In the genomic region with DNA sequence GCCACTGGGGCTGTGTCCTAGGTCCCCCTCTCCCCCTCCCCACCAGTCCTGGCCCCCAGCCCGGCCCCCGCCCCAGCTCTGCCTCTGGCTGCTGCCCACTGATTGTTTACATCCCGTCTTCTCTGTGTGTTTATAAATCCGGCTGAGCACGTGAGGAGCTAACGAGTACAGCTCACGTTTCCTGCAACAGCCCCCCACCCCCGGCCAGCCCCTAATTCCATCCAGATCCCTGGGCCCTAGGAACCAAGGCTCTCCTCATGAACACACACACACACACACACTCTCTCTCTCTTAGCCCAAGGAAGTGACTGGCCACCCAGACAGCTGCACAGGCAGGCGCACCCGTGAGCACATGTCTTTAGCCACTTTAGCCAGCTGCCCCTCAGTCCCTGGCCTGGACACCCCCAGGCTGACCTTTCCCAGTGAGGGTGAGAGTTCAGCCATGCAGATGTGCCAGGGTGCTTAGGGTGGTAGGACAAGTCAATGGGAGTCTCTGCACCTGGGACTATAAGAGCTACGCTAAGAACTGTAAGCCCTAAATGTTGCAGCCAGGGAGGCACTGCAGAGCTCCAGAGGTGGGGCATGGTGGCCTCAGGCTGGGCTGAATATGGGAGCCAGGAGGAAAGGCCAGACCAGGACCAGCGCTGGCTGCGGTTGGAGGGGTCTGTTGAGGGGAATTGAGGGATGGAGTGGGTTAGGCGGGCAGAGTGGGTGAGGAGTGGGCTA, we compare ENCODE assay signal across 9 cellular contexts. TPM values are rescaled to one million over a fixed set of nuclear protein-coding genes. Genes with fewer than 3 reads are reported as not detected.
A peak's percentile ranks its signal among the peaks of the same experiment; 100 is the strongest.
DNase-seq lines count a peak whose midpoint lies in the region; ATAC-seq, FAIRE-seq and TF ChIP-seq lines count a peak whose summit lies in the region.
"Had no signal": no experiment of that assay in that cellular context is flagged by ENCODE, and none has a peak within 500 bp of the region (broad histone marks: within the 10 kb centered on the region; RNA-seq: fewer than 3 reads in every experiment).

No MANE protein-coding gene starts in this region.

- no peak for ATAC-seq in K562

- no peak for FAIRE-seq in K562 (lab: Jason Lieb, UNC)
- FAIRE-seq: TTC549 had no signal

- H3K9ac ChIP-seq in K562 (ENCODE audit: insufficient read depth in 1 of 2, low read depth in 2 of 2, low read length in 2 of 2), result peak overlapping the region in 1 of 2 experiments; percentile 86; a peak in 2 of 4 replicates

- H3K9me1 ChIP-seq in K562 (ENCODE audit: control insufficient read depth, insufficient read depth, low read length), result no peaks in the 10 kb centered on the region

- H3K4me2 ChIP-seq in K562 (ENCODE audit: insufficient read depth, low read length), result no peak overlapping the region; the same call in 1 of the 2 replicates

- no peak for TF ChIP-seq RAD21 in K562 (CRISPR knock-in tag; conservative IDR thresholded peaks at IDR 0.05 in 1 of 2, IDR thresholded peaks at IDR 0.05 in 1 of 2)

- no peaks in the 10 kb centered on the region for H4K20me1 ChIP-seq in K562 (replicated peaks; ENCODE audit: control insufficient read depth, insufficient read depth, low read length)

- peak overlapping the region; percentile 7 for H3K27ac Mint-ChIP-seq in T-helper 2 cell treated with Interferon-gamma antibody and Interleukin-4, amounts not matched to agents 5 μg/mL and 100 μg/mL, for 36 hours

- H3K79me2 ChIP-seq in K562 (ENCODE audit: control insufficient read depth, insufficient read depth, low read length), result peaks cover 39% of the 10 kb centered on the region; the same call in 2 of the 3 replicates

- H3K9me3 ChIP-seq in K562 (replicated peaks; ENCODE audit: control insufficient read depth, insufficient read depth, low read depth, low read length) (no peaks in the 10 kb centered on the region), mesodermal cell (ENCODE audit: control insufficient read depth, low read length) (no peaks in the 10 kb centered on the region)

- H3K4me1 ChIP-seq in K562 (replicated peaks in 1 of 2; ENCODE audit: control insufficient read depth in 2 of 2, insufficient read depth in 2 of 2, low read length in 2 of 2), result peaks cover 45 to 73% of the 10 kb centered on the region in 2 experiments
- peaks cover 38% of the 10 kb centered on the region for H3K4me1 ChIP-seq in mesodermal cell (ENCODE audit: control insufficient read depth, insufficient read depth, low read length, poor library complexity, severe bottlenecking)
- peaks cover 2% of the 10 kb centered on the region for H3K4me1 ChIP-seq in urinary bladder (ENCODE audit: insufficient read depth)

- CTCF ChIA-PET in K562 (lab: Yijun Ruan, JAX; ENCODE audit: low intra/inter-chr PET ratio), result no interaction called here

- H3K27me3 ChIP-seq in K562 (ENCODE audit: control insufficient read depth in 2 of 2, insufficient read depth in 2 of 2, low read length in 2 of 2), result no peaks in the 10 kb centered on the region

- H3K36me3 ChIP-seq in K562 (ENCODE audit: control insufficient read depth, insufficient read depth, low read length) (no peaks in the 10 kb centered on the region), mesodermal cell (ENCODE audit: control insufficient read depth, insufficient read depth, low read length) (no peaks in the 10 kb centered on the region), urinary bladder (ENCODE audit: insufficient read depth) (no peaks in the 10 kb centered on the region)

- no peak for TF ChIP-seq CTCF in K562 (IDR thresholded peaks at IDR 0.05 in 2 of 3, conservative IDR thresholded peaks at IDR 0.05 in 1 of 3; ENCODE audit: insufficient read depth in 2 of 3, low read depth in 1 of 3, low read length in 3 of 3)

- no peak for TF ChIP-seq EP300 in K562 (IDR thresholded peaks at IDR 0.05; ENCODE audit: low read length)

- WGBS in K562 (ENCODE audit: insufficient coverage, low coverage, missing lambda C conversion rate), result 50% methylated on average over 12 of the region's 14 CpGs
- WGBS in mesodermal cell (ENCODE audit: insufficient coverage in 2 of 2), 2 experiments, result 67 to 69% methylated on average over 10 to 12 of the region's 14 CpGs
- 40% methylated on average over 14 of the region's 14 CpGs for WGBS in urinary bladder

- no peak overlapping the region for H3K4me3 Mint-ChIP-seq in T-helper 2 cell treated with Interferon-gamma antibody and Interleukin-4, amounts not matched to agents 5 μg/mL and 100 μg/mL, for 36 hours

- no peaks in the 10 kb centered on the region for H3K9me3 Mint-ChIP-seq in T-helper 2 cell treated with Interferon-gamma antibody and Interleukin-4, amounts not matched to agents 5 μg/mL and 100 μg/mL, for 36 hours

- POLR2A ChIA-PET in K562 (lab: Yijun Ruan, JAX), result interaction anchor here (0.7 to 3.0 kb wide), 8 partner anchors 8 to 35 kb away, joined by 3 to 10 read pairs (median 5); partner anchors contain the start of gene POLD4

- H3K4me3 ChIP-seq in K562 (no peak overlapping the region), mesodermal cell (ENCODE audit: extremely low read depth, insufficient read depth, low read length, poor library complexity, severe bottlenecking) (no peak overlapping the region), urinary bladder (ENCODE audit: low read depth, low read length) (no peak overlapping the region)

- DNase-seq in T-helper 2 cell treated with Interferon-gamma antibody and Interleukin-4, amounts not matched to agents 5 μg/mL and 100 μg/mL, for 36 hours (ENCODE audit: low spot score), result no peak
- no peak for DNase-seq in T-helper 2 cell
- no peak for DNase-seq in K562 (ENCODE audit: extremely low read depth in 1 of 4, low spot score in 3 of 4)
- DNase-seq in activated CD8-positive, alpha-beta memory T cell treated with anti-CD3 and anti-CD28 coated beads, Interleukin-2, amount 50 U/mL, for 48 hours, result no peak
- no peak for DNase-seq in amygdala (lab: John Stamatoyannopoulos, UW)
- no peak for DNase-seq in NCI-H774 (lab: John Stamatoyannopoulos, UW)

- intact Hi-C loops in K562 (cut with micrococcal nuclease), result no loop called here

- no TSS peak for BruUV-seq in K562 (replicated peaks; lab: Mats Ljungman, UMichigan)

- no peaks in the 10 kb centered on the region for H3K36me3 Mint-ChIP-seq in T-helper 2 cell treated with Interferon-gamma antibody and Interleukin-4, amounts not matched to agents 5 μg/mL and 100 μg/mL, for 36 hours (ENCODE audit: low read depth)

- TF ChIP-seq POLR2A in K562 (conservative IDR thresholded peaks at IDR 0.05), result no peak

- peak overlapping the region; percentile 40; the same call in 1 of the 3 replicates for H3K27ac ChIP-seq in K562 (ENCODE audit: extremely low read depth, low read depth, low read length)
- H3K27ac ChIP-seq in mesodermal cell (ENCODE audit: low read depth, low read length, severe bottlenecking), result peak overlapping the region; percentile 81
- peak overlapping the region; percentile 74 for H3K27ac ChIP-seq in urinary bladder (ENCODE audit: low read depth)

- peaks cover 38% of the 10 kb centered on the region for H3K4me1 Mint-ChIP-seq in T-helper 2 cell treated with Interferon-gamma antibody and Interleukin-4, amounts not matched to agents 5 μg/mL and 100 μg/mL, for 36 hours (ENCODE audit: low read depth)

- peaks cover 63% of the 10 kb centered on the region for H3K27me3 Mint-ChIP-seq in T-helper 2 cell treated with Interferon-gamma antibody and Interleukin-4, amounts not matched to agents 5 μg/mL and 100 μg/mL, for 36 hours (ENCODE audit: low read depth)

- in situ Hi-C loops in K562 (cut with MboI), result no loop called here

- no peak overlapping the region for H2AFZ ChIP-seq in K562 (ENCODE audit: low read depth, low read length)

RNA-seq across cellular contexts. Expression of gene CLCF1, which starts 2.9 kb away (rescaled TPM):
- 4.3 and 8.4 TPM in 2 replicates for total RNA-seq in K562 (2011; cell fraction: chromatin; rRNA removed; ENCODE audit: low replicate concordance)
- total RNA-seq in K562 (2011; cell fraction: nucleolus; rRNA removed), result 3.4 and 5.3 TPM in 2 replicates
- total RNA-seq in K562 (2011; cell fraction: nucleoplasm; rRNA removed), result 3.7 and 8.0 TPM in 2 replicates
- 2.4 and 3.2 TPM in 2 replicates for total RNA-seq in K562 (2014; rRNA removed)
- total RNA-seq in K562 (2014; rRNA removed; fragmentation: Illumina TruSeq; extraction: Trizol), result 1.1 and 1.2 TPM in 2 replicates
- total RNA-seq in K562 (2015; rRNA removed; fragmentation: Illumina TruSeq; extraction: Trizol), result 1.9 and 2.0 TPM in 2 replicates
- 3.6 and 4.3 TPM in 2 replicates for total RNA-seq in K562 (2021)
- 3.0 and 4.1 TPM in 2 replicates for polyA plus RNA-seq in K562 (2011; rRNA removed)
- 5.7 and 8.8 TPM in 2 replicates for polyA plus RNA-seq in K562 (2011; cell fraction: cytosol; rRNA removed)
- polyA plus RNA-seq in K562 (2011; cell fraction: nucleus; rRNA removed), result 9.3 and 20.8 TPM in 2 replicates
- 2.9 and 5.3 TPM in 2 replicates for polyA plus RNA-seq in K562 (2012)
- polyA plus RNA-seq in K562 (2014; fragmentation: Illumina TruSeq; extraction: Trizol), result 3.1 and 3.6 TPM in 2 replicates
- polyA plus RNA-seq in K562 (2014; fragmentation: Nextera tagmentation; extraction: Ambion mirVana), result under 1 TPM; 0.49 to 0.80 TPM
- 3.8 and 5.8 TPM in 2 replicates for polyA plus RNA-seq in K562 (2014; rRNA removed)
- polyA minus RNA-seq in K562 (2011; rRNA and poly(A)+ RNA removed), result 0.78 and 2.1 TPM in 2 replicates
- polyA minus RNA-seq in K562 (2011; cell fraction: cytosol; rRNA and poly(A)+ RNA removed), result 2.4 and 4.2 TPM in 2 replicates
- polyA minus RNA-seq in K562 (2011; cell fraction: nucleus; rRNA and poly(A)+ RNA removed), result 1.7 and 1.8 TPM in 2 replicates
- 5.1 TPM for polyA plus RNA-seq in mesodermal cell (2013, experiment 1 of 2)
- polyA plus RNA-seq in mesodermal cell (2013, experiment 2 of 2), result 4.8 TPM
- 2.7 TPM for total RNA-seq in urinary bladder
- 9.2 TPM for polyA plus RNA-seq in urinary bladder

RNA-seq across cellular contexts. Expression of gene POLD4, which starts 17.2 kb away (rescaled TPM):
- total RNA-seq in K562 (2011; cell fraction: chromatin; rRNA removed; ENCODE audit: low replicate concordance), result 26.2 and 67.4 TPM in 2 replicates
- 64.6 and 81.5 TPM in 2 replicates for total RNA-seq in K562 (2011; cell fraction: nucleolus; rRNA removed)
- 46.1 and 55.9 TPM in 2 replicates for total RNA-seq in K562 (2011; cell fraction: nucleoplasm; rRNA removed)
- total RNA-seq in K562 (2014; rRNA removed) (53.6 and 56.2 TPM in 2 replicates), K562 (2014; rRNA removed; fragmentation: Illumina TruSeq; extraction: Trizol) (8.3 and 9.9 TPM in 2 replicates), K562 (2015; rRNA removed; fragmentation: Illumina TruSeq; extraction: Trizol) (18.3 and 18.7 TPM in 2 replicates), K562 (2021) (32.7 and 42.1 TPM in 2 replicates), urinary bladder (8.8 TPM)
- polyA plus RNA-seq in K562 (2011; rRNA removed) (39.4 and 42.2 TPM in 2 replicates), K562 (2014; fragmentation: Illumina TruSeq; extraction: Trizol) (10.6 and 25.7 TPM in 2 replicates), K562 (2014; fragmentation: Nextera tagmentation; extraction: Ambion mirVana) (1 to 10 TPM; 5.8 to 6.1 TPM), K562 (2014; rRNA removed) (64.5 and 69.7 TPM in 2 replicates), urinary bladder (157 TPM)
- polyA plus RNA-seq in K562 (2011; cell fraction: cytosol; rRNA removed), result 73.0 and 175 TPM in 2 replicates
- 55.9 and 110 TPM in 2 replicates for polyA plus RNA-seq in K562 (2011; cell fraction: nucleus; rRNA removed)
- polyA plus RNA-seq in K562 (2012), result 66.3 and 137 TPM in 2 replicates
- 6.7 and 10.2 TPM in 2 replicates for polyA minus RNA-seq in K562 (2011; rRNA and poly(A)+ RNA removed)
- 21.3 and 21.8 TPM in 2 replicates for polyA minus RNA-seq in K562 (2011; cell fraction: cytosol; rRNA and poly(A)+ RNA removed)
- polyA minus RNA-seq in K562 (2011; cell fraction: nucleus; rRNA and poly(A)+ RNA removed), result 27.2 and 29.6 TPM in 2 replicates
- polyA plus RNA-seq in mesodermal cell (2013, experiment 1 of 2), result 67.2 TPM
- 56.7 TPM for polyA plus RNA-seq in mesodermal cell (2013, experiment 2 of 2)

RNA-seq across cellular contexts. Expression of gene RAD9A, which starts 21.3 kb away (rescaled TPM):
- total RNA-seq in K562 (2011; cell fraction: chromatin; rRNA removed; ENCODE audit: low replicate concordance), result 59.7 and 169 TPM in 2 replicates
- 116 and 126 TPM in 2 replicates for total RNA-seq in K562 (2011; cell fraction: nucleolus; rRNA removed)
- total RNA-seq in K562 (2011; cell fraction: nucleoplasm; rRNA removed), result 63.0 and 77.4 TPM in 2 replicates
- total RNA-seq in K562 (2014; rRNA removed), result 17.1 and 25.1 TPM in 2 replicates
- 5.7 and 6.7 TPM in 2 replicates for total RNA-seq in K562 (2014; rRNA removed; fragmentation: Illumina TruSeq; extraction: Trizol)
- total RNA-seq in K562 (2015; rRNA removed; fragmentation: Illumina TruSeq; extraction: Trizol), result 15.3 and 16.1 TPM in 2 replicates
- total RNA-seq in K562 (2021), result 33.3 and 41.2 TPM in 2 replicates
- 16.0 and 30.7 TPM in 2 replicates for polyA plus RNA-seq in K562 (2011; rRNA removed)
- 23.8 and 34.6 TPM in 2 replicates for polyA plus RNA-seq in K562 (2011; cell fraction: cytosol; rRNA removed)
- polyA plus RNA-seq in K562 (2011; cell fraction: nucleus; rRNA removed), result 98.1 and 127 TPM in 2 replicates
- 33.0 and 38.6 TPM in 2 replicates for polyA plus RNA-seq in K562 (2012)
- 27.3 and 29.2 TPM in 2 replicates for polyA plus RNA-seq in K562 (2014; fragmentation: Illumina TruSeq; extraction: Trizol)
- 1 to 10 TPM; 1.4 to 1.5 TPM for polyA plus RNA-seq in K562 (2014; fragmentation: Nextera tagmentation; extraction: Ambion mirVana)
- polyA plus RNA-seq in K562 (2014; rRNA removed), result 35.9 and 39.7 TPM in 2 replicates
- 5.2 and 7.3 TPM in 2 replicates for polyA minus RNA-seq in K562 (2011; rRNA and poly(A)+ RNA removed)
- 15.1 and 20.2 TPM in 2 replicates for polyA minus RNA-seq in K562 (2011; cell fraction: cytosol; rRNA and poly(A)+ RNA removed)
- polyA minus RNA-seq in K562 (2011; cell fraction: nucleus; rRNA and poly(A)+ RNA removed), result 22.5 and 24.4 TPM in 2 replicates
- polyA plus RNA-seq in mesodermal cell (2013, experiment 1 of 2), result 18.3 TPM
- 17.7 TPM for polyA plus RNA-seq in mesodermal cell (2013, experiment 2 of 2)
- 7.5 TPM for total RNA-seq in urinary bladder
- 16.9 TPM for polyA plus RNA-seq in urinary bladder

RNA-seq across cellular contexts. Expression of gene PPP1CA, which starts 31.1 kb away (rescaled TPM):
- total RNA-seq in K562 (2011; cell fraction: chromatin; rRNA removed; ENCODE audit: low replicate concordance), result 37.0 and 127 TPM in 2 replicates
- total RNA-seq in K562 (2011; cell fraction: nucleolus; rRNA removed), result 133 and 148 TPM in 2 replicates
- 56.8 and 75.5 TPM in 2 replicates for total RNA-seq in K562 (2011; cell fraction: nucleoplasm; rRNA removed)
- total RNA-seq in K562 (2014; rRNA removed) (228 and 302 TPM in 2 replicates), K562 (2014; rRNA removed; fragmentation: Illumina TruSeq; extraction: Trizol) (104 and 122 TPM in 2 replicates), K562 (2015; rRNA removed; fragmentation: Illumina TruSeq; extraction: Trizol) (188 and 200 TPM in 2 replicates), K562 (2021) (235 and 242 TPM in 2 replicates), urinary bladder (70.6 TPM)
- polyA plus RNA-seq in K562 (2011; rRNA removed) (167 and 176 TPM in 2 replicates), K562 (2014; fragmentation: Illumina TruSeq; extraction: Trizol) (205 and 253 TPM in 2 replicates), K562 (2014; fragmentation: Nextera tagmentation; extraction: Ambion mirVana) (10 to 100 TPM; 18.2 to 51.4 TPM), K562 (2014; rRNA removed) (191 and 208 TPM in 2 replicates), urinary bladder (85.9 TPM)
- 324 and 501 TPM in 2 replicates for polyA plus RNA-seq in K562 (2011; cell fraction: cytosol; rRNA removed)
- 128 and 201 TPM in 2 replicates for polyA plus RNA-seq in K562 (2011; cell fraction: nucleus; rRNA removed)
- polyA plus RNA-seq in K562 (2012), result 225 and 287 TPM in 2 replicates
- 80.8 and 116 TPM in 2 replicates for polyA minus RNA-seq in K562 (2011; rRNA and poly(A)+ RNA removed)
- polyA minus RNA-seq in K562 (2011; cell fraction: cytosol; rRNA and poly(A)+ RNA removed), result 120 and 127 TPM in 2 replicates
- 44.8 and 70.1 TPM in 2 replicates for polyA minus RNA-seq in K562 (2011; cell fraction: nucleus; rRNA and poly(A)+ RNA removed)
- polyA plus RNA-seq in mesodermal cell (2013, experiment 1 of 2), result 238 TPM
- polyA plus RNA-seq in mesodermal cell (2013, experiment 2 of 2), result 192 TPM

RNA-seq across cellular contexts. Expression of gene TBC1D10C, which starts 33.4 kb away (rescaled TPM):
- 0.39 and 3.0 TPM in 2 replicates for total RNA-seq in K562 (2011; cell fraction: chromatin; rRNA removed; ENCODE audit: low replicate concordance)
- total RNA-seq in K562 (2011; cell fraction: nucleolus; rRNA removed), result 1.8 and 3.3 TPM in 2 replicates
- total RNA-seq in K562 (2011; cell fraction: nucleoplasm; rRNA removed), result 0.81 and 1.9 TPM in 2 replicates
- 0.68 and 1.1 TPM in 2 replicates for total RNA-seq in K562 (2014; rRNA removed)
- 0.22 and 0.26 TPM in 2 replicates for total RNA-seq in K562 (2014; rRNA removed; fragmentation: Illumina TruSeq; extraction: Trizol)
- total RNA-seq in K562 (2015; rRNA removed; fragmentation: Illumina TruSeq; extraction: Trizol), result 0.90 and 1.1 TPM in 2 replicates
- total RNA-seq in K562 (2021), result 1.2 and 1.5 TPM in 2 replicates
- polyA plus RNA-seq in K562 (2011; rRNA removed), result 0.95 and 1.1 TPM in 2 replicates
- polyA plus RNA-seq in K562 (2011; cell fraction: cytosol; rRNA removed), result 1.1 and 2.0 TPM in 2 replicates
- polyA plus RNA-seq in K562 (2011; cell fraction: nucleus; rRNA removed), result 8.2 and 12.2 TPM in 2 replicates
- polyA plus RNA-seq in K562 (2012), result 1.2 and 2.3 TPM in 2 replicates
- 0.16 and 0.71 TPM in 2 replicates for polyA plus RNA-seq in K562 (2014; fragmentation: Illumina TruSeq; extraction: Trizol)
- polyA plus RNA-seq in K562 (2014; fragmentation: Nextera tagmentation; extraction: Ambion mirVana), result not detected
- 0.93 and 1.7 TPM in 2 replicates for polyA plus RNA-seq in K562 (2014; rRNA removed)
- 0.27 and 0.53 TPM in 2 replicates for polyA minus RNA-seq in K562 (2011; rRNA and poly(A)+ RNA removed)
- polyA minus RNA-seq in K562 (2011; cell fraction: cytosol; rRNA and poly(A)+ RNA removed), result not detected in 2 replicates
- polyA minus RNA-seq in K562 (2011; cell fraction: nucleus; rRNA and poly(A)+ RNA removed), result 1.8 and 2.3 TPM in 2 replicates
- 1.8 TPM for polyA plus RNA-seq in mesodermal cell (2013, experiment 1 of 2)
- 0.91 TPM for polyA plus RNA-seq in mesodermal cell (2013, experiment 2 of 2)
- 0.42 TPM for total RNA-seq in urinary bladder
- polyA plus RNA-seq in urinary bladder, result 2.6 TPM
